Comparison of ENCODE assay signal across 29 cellular contexts in the genomic region with DNA sequence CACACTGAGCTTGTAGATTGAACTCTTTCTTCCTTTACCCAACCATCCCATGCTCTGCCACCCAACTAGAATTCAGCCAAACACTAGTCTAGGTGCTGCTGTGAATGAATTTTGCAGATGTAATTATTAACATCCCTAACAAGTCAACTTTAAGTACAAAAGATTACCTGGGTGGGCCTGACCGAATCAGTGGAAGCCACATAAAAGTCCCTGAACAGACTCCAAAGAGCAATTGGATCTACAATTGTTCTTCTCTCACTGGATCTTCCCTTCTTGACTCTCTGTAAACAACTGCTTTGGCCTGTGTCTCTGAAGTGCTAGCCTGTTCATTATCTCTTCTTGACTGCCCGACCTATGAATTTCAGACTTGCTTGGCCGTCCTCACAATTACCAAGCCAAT.
"Had no signal": no experiment of that assay in that cellular context is flagged by ENCODE, and none has a peak within 500 bp of the region (broad histone marks: within the 10 kb centered on the region; RNA-seq: fewer than 3 reads in every experiment).

No MANE protein-coding gene starts in this region.

- ATAC-seq: stimulated activated effector memory CD8-positive, alpha-beta T cell treated with anti-CD3 and anti-CD28 coated beads, Interleukin-12 subunit alpha, Interleukin-12 subunit beta, amount 100 ng/mL, for 72 hours; stimulated activated memory B cell treated with anti-CD40 and anti-IgM and Interleukin-4, amounts not matched to agents 10 μg/mL and 1 μg/mL and 100 μg/mL, for 72 hours; stimulated activated naive B cell treated with anti-CD40 and anti-IgM and Interleukin-4, amounts not matched to agents 10 μg/mL and 1 μg/mL and 100 μg/mL, for 72 hours; stimulated activated naive CD8-positive, alpha-beta T cell treated with anti-CD3 and anti-CD28 coated beads, Interleukin-15, amount 100 ng/mL, for 72 hours; stimulated activated naive CD8-positive, alpha-beta T cell treated with anti-CD3 and anti-CD28 coated beads, Interleukin-15, Interleukin-2, amounts not matched to agents 100 U/mL and 50 U/mL, for 24 hours; upper lobe of right lung had no signal

- H3K36me3 Mint-ChIP-seq: stimulated activated effector memory CD8-positive, alpha-beta T cell treated with anti-CD3 and anti-CD28 coated beads, Interleukin-12 subunit alpha, Interleukin-12 subunit beta, amount 100 ng/mL, for 72 hours; stimulated activated naive B cell treated with anti-CD40 and anti-IgM and Interleukin-4, amounts not matched to agents 10 μg/mL and 1 μg/mL and 100 μg/mL, for 72 hours had no signal

- H3K27me3 ChIP-seq: stomach, suprapubic skin, testis, thyroid gland, tibial artery, tibial nerve, transverse colon, upper lobe of left lung, upper lobe of right lung, uterus, vagina had no signal

- H3K4me1 ChIP-seq: stomach, suprapubic skin, testis, thyroid gland, tibial artery, tibial nerve, transverse colon, upper lobe of left lung, upper lobe of right lung, uterus, vagina had no signal

- H3K9me3 ChIP-seq: testis, thyroid gland, uterus had no signal

- H3K4me3 ChIP-seq: stomach, suprapubic skin, testis, thoracic aorta, thyroid gland, tibial artery, tibial nerve, transverse colon, upper lobe of left lung, upper lobe of right lung, uterus, vagina had no signal

- DNase-seq: stimulated activated CD4-positive, alpha-beta T cell treated with anti-CD3 and anti-CD28 coated beads, Interleukin-2, amount 100 ng/mL, for 48 hours; stimulated activated CD4-positive, alpha-beta T cell treated with anti-CD3 and anti-CD28 coated beads, Interleukin-4, amount 100 ng/mL, for 1 hour; stimulated activated CD4-positive, alpha-beta T cell treated with anti-CD3 and anti-CD28 coated beads, Interleukin-4, amount 100 ng/mL, for 24 hours; stimulated activated CD4-positive, alpha-beta T cell treated with anti-CD3 and anti-CD28 coated beads, Interleukin-4, amount 100 ng/mL, for 4 hours; stimulated activated CD8-positive, alpha-beta memory T cell treated with anti-CD3 and anti-CD28 coated beads, Interleukin-4, amount 100 ng/mL, for 48 hours; stimulated activated naive B cell treated with anti-CD40 and anti-IgM and Interleukin-4, amounts not matched to agents 10 μg/mL and 1 μg/mL and 100 μg/mL, for 72 hours; stimulated activated naive CD4-positive, alpha-beta T cell; stimulated activated naive CD4-positive, alpha-beta T cell treated with Interleukin-2 at 50 U/mL for 16 hours; stimulated activated naive CD8-positive, alpha-beta T cell treated with anti-CD3 and anti-CD28 coated beads, Interleukin-15, amount 100 ng/mL, for 72 hours; stimulated activated naive CD8-positive, alpha-beta T cell treated with anti-CD3 and anti-CD28 coated beads, Interleukin-15, Interleukin-2, amounts not matched to agents 100 U/mL and 50 U/mL, for 24 hours; stomach; substantia nigra; testis; thyroid gland; tibial artery; transverse colon; trophoblast cell; upper lobe of left lung; upper lobe of right lung; uterus had no signal

- H3K4me3 Mint-ChIP-seq: stimulated activated effector memory CD8-positive, alpha-beta T cell treated with anti-CD3 and anti-CD28 coated beads, Interleukin-12 subunit alpha, Interleukin-12 subunit beta, amount 100 ng/mL, for 72 hours; stimulated activated memory B cell treated with anti-CD40 and anti-IgM and Interleukin-4, amounts not matched to agents 10 μg/mL and 1 μg/mL and 100 μg/mL, for 72 hours; stimulated activated naive B cell treated with anti-CD40 and anti-IgM and Interleukin-4, amounts not matched to agents 10 μg/mL and 1 μg/mL and 100 μg/mL, for 72 hours; stimulated activated naive CD8-positive, alpha-beta T cell treated with anti-CD3 and anti-CD28 coated beads, Interleukin-15, amount 100 ng/mL, for 72 hours; stimulated activated naive CD8-positive, alpha-beta T cell treated with anti-CD3 and anti-CD28 coated beads, Interleukin-15, Interleukin-2, amounts not matched to agents 100 ng/mL and 50 ng/mL, for 24 hours; type B pancreatic cell had no signal

- H3K4me1 Mint-ChIP-seq: stimulated activated effector memory CD8-positive, alpha-beta T cell treated with anti-CD3 and anti-CD28 coated beads, Interleukin-12 subunit alpha, Interleukin-12 subunit beta, amount 100 ng/mL, for 72 hours; stimulated activated memory B cell treated with anti-CD40 and anti-IgM and Interleukin-4, amounts not matched to agents 10 μg/mL and 1 μg/mL and 100 μg/mL, for 72 hours; stimulated activated naive B cell treated with anti-CD40 and anti-IgM and Interleukin-4, amounts not matched to agents 10 μg/mL and 1 μg/mL and 100 μg/mL, for 72 hours; stimulated activated naive CD8-positive, alpha-beta T cell treated with anti-CD3 and anti-CD28 coated beads, Interleukin-15, amount 100 ng/mL, for 72 hours had no signal

- H3K27ac ChIP-seq: stomach, suprapubic skin, testis, thoracic aorta, thyroid gland, tibial artery, tibial nerve, transverse colon, upper lobe of left lung, upper lobe of right lung, uterus, vagina had no signal

- H3K36me3 ChIP-seq: stomach, suprapubic skin, thoracic aorta, thyroid gland, tibial artery, transverse colon, upper lobe of left lung, upper lobe of right lung, uterus, vagina had no signal

- H3K27ac Mint-ChIP-seq: stimulated activated effector memory CD8-positive, alpha-beta T cell treated with anti-CD3 and anti-CD28 coated beads, Interleukin-12 subunit alpha, Interleukin-12 subunit beta, amount 100 ng/mL, for 72 hours; stimulated activated memory B cell treated with anti-CD40 and anti-IgM and Interleukin-4, amounts not matched to agents 10 μg/mL and 1 μg/mL and 100 μg/mL, for 72 hours; stimulated activated naive B cell treated with anti-CD40 and anti-IgM and Interleukin-4, amounts not matched to agents 10 μg/mL and 1 μg/mL and 100 μg/mL, for 72 hours; stimulated activated naive CD8-positive, alpha-beta T cell treated with anti-CD3 and anti-CD28 coated beads, Interleukin-15, amount 100 ng/mL, for 72 hours; stimulated activated naive CD8-positive, alpha-beta T cell treated with anti-CD3 and anti-CD28 coated beads, Interleukin-15, Interleukin-2, amounts not matched to agents 100 ng/mL and 50 ng/mL, for 24 hours; type B pancreatic cell had no signal

- FAIRE-seq: urothelium cell line had no signal
